In genomic region chr22:50567721-50568252, GRCh38 we compare ENCODE assay signal across 17 cellular contexts. TPM values are rescaled to one million over a fixed set of nuclear protein-coding genes. Genes with fewer than 3 reads are reported as not detected.
DNase-seq lines count a peak whose midpoint lies in the region; TF ChIP-seq lines count a peak whose summit lies in the region.
"Had no signal": no experiment of that assay in that cellular context is flagged by ENCODE, and none has a peak within 500 bp of the region (broad histone marks: within the 10 kb centered on the region; RNA-seq: fewer than 3 reads in every experiment).

No MANE protein-coding gene starts in this region.

- H3K23ac ChIP-seq in neuronal stem cell (ENCODE audit: low read depth, low read length, poor library complexity): no peak overlapping the region

- H3K36me3 ChIP-seq in osteoblast (ENCODE audit: insufficient read depth, low read length) (no peaks in the 10 kb centered on the region), testis (ENCODE audit: low read depth, missing control alignments) (no peaks in the 10 kb centered on the region), neuronal stem cell (replicated peaks in 1 of 2; ENCODE audit: control insufficient read depth in 2 of 2, insufficient read depth in 2 of 2, low read length in 2 of 2) (peaks cover 41 to 53% of the 10 kb centered on the region in 2 donors)

- H3K4me3 Mint-ChIP-seq in progenitor cell of endocrine pancreas (ENCODE audit: low read depth): no peak overlapping the region
- H3K4me3 Mint-ChIP-seq: GM23338, H9 had no signal

- no peaks in the 10 kb centered on the region for H3K27me3 Mint-ChIP-seq in progenitor cell of endocrine pancreas

- H4K8ac ChIP-seq in neuronal stem cell (ENCODE audit: low read depth, low read length): no peak overlapping the region

- peaks cover 6% of the 10 kb centered on the region for H3K36me3 Mint-ChIP-seq in progenitor cell of endocrine pancreas (ENCODE audit: insufficient read depth)

- H2BK120ac ChIP-seq in neuronal stem cell (ENCODE audit: low read depth, low read length): no peak overlapping the region

- no peak overlapping the region for H3K4me2 ChIP-seq in osteoblast (ENCODE audit: insufficient read depth, low read length)
- H3K4me2 ChIP-seq in neuronal stem cell (ENCODE audit: insufficient read depth, low read length, poor library complexity, severe bottlenecking): no peak overlapping the region
- H3K4me2 ChIP-seq: GM23338 had no signal

- no peak for TF ChIP-seq CTCF in 22Rv1 (IDR thresholded peaks at IDR 0.05)
- no peak for TF ChIP-seq CTCF in osteoblast (IDR thresholded peaks at IDR 0.05; ENCODE audit: extremely low read depth, low read depth, low read length)
- no peak for TF ChIP-seq CTCF in testis (IDR thresholded peaks at IDR 0.05)
- TF ChIP-seq CTCF in progenitor cell of endocrine pancreas (IDR thresholded peaks at IDR 0.05; ENCODE audit: unreplicated experiment): no peak

- H3K14ac ChIP-seq in neuronal stem cell (ENCODE audit: low read length): no peak overlapping the region

- TF ChIP-seq POLR2A in testis (IDR thresholded peaks at IDR 0.05): no peak

- no peak overlapping the region for H2BK15ac ChIP-seq in neuronal stem cell (ENCODE audit: low read length)

- H2BK5ac ChIP-seq in neuronal stem cell (ENCODE audit: low read length): no peak overlapping the region

- no peak overlapping the region for H4K91ac ChIP-seq in neuronal stem cell (ENCODE audit: low read depth, low read length, poor library complexity)

- WGBS in testis, 2 donors: 84 to 92% methylated on average over 7 of the region's 7 CpGs
- no CpG with 5 or more reads among the region's 7 CpGs for WGBS in neuronal stem cell (ENCODE audit: extremely low coverage in 2 of 2, insufficient read length in 2 of 2, insufficient replicate concordance in 1 of 2), 2 donors

- H3K18ac ChIP-seq in neuronal stem cell (ENCODE audit: low read length): no peak overlapping the region

- no peaks in the 10 kb centered on the region for H3K79me2 ChIP-seq in osteoblast (ENCODE audit: insufficient read depth, low read length)

- peaks cover 8% of the 10 kb centered on the region for H3K4me1 Mint-ChIP-seq in progenitor cell of endocrine pancreas (ENCODE audit: low read depth)
- H3K4me1 Mint-ChIP-seq: GM23338 had no signal

- H3K9me3 ChIP-seq in osteoblast (ENCODE audit: low read depth, low read length) (no peaks in the 10 kb centered on the region), testis (no peaks in the 10 kb centered on the region), neuronal stem cell (replicated peaks in 1 of 2; ENCODE audit: control insufficient read depth in 2 of 2, insufficient read depth in 1 of 2, low read depth in 1 of 2, low read length in 2 of 2) (no peaks in the 10 kb centered on the region)

- H3K27me3 ChIP-seq in osteoblast (ENCODE audit: insufficient read depth, low read length): peaks cover 9% of the 10 kb centered on the region
- no peaks in the 10 kb centered on the region for H3K27me3 ChIP-seq in testis
- H3K27me3 ChIP-seq in neuronal stem cell (ENCODE audit: control insufficient read depth in 3 of 3, insufficient read depth in 3 of 3, low read depth in 1 of 3, low read length in 3 of 3): peaks cover 0 to 6% (median 0%) of the 10 kb centered on the region in 3 experiments

- H3K27ac ChIP-seq in 22Rv1 (peak overlapping the region; percentile 72), osteoblast (ENCODE audit: low read depth, low read length) (no peak overlapping the region), testis (no peak overlapping the region), neuronal stem cell (replicated peaks; ENCODE audit: low read length) (no peak overlapping the region)
- H3K27ac ChIP-seq: BLaER1 treated with 17β-estradiol and CSF1 and Interleukin-3, amounts not matched to agents 10 nM and 100 nM had no signal

- no peak overlapping the region for H3K27ac Mint-ChIP-seq in progenitor cell of endocrine pancreas
- H3K27ac Mint-ChIP-seq: CD4-positive, CD25-positive, alpha-beta regulatory T cell; GM23338 had no signal

- no peaks in the 10 kb centered on the region for H3K9me3 Mint-ChIP-seq in progenitor cell of endocrine pancreas (ENCODE audit: low read depth)
- H3K9me3 Mint-ChIP-seq: CD4-positive, CD25-positive, alpha-beta regulatory T cell; GM23338; H9 had no signal

- no peak overlapping the region for H2AK5ac ChIP-seq in neuronal stem cell (ENCODE audit: low read depth, low read length)

- intact Hi-C loops in testis (cut with DNase I; ENCODE audit: low total_unique reads): no loop called here

- no peaks in the 10 kb centered on the region for H3K79me1 ChIP-seq in neuronal stem cell (ENCODE audit: low read depth, low read length)

- H3K9ac ChIP-seq in neuronal stem cell (ENCODE audit: low read depth, low read length, poor library complexity): no peak overlapping the region
- H3K9ac ChIP-seq: BLaER1 treated with 17β-estradiol and CSF1 and Interleukin-3, amounts not matched to agents 10 nM and 100 nM had no signal

- H3K4ac ChIP-seq in neuronal stem cell (ENCODE audit: low read length): no peak overlapping the region

- H2AFZ ChIP-seq in osteoblast (ENCODE audit: low read length) (no peak overlapping the region), neuronal stem cell (ENCODE audit: low read length) (no peak overlapping the region)
- H2AFZ ChIP-seq: GM23338 had no signal

- no peak overlapping the region for H3K4me3 ChIP-seq in osteoblast (ENCODE audit: insufficient read depth, low read length)
- no peak overlapping the region for H3K4me3 ChIP-seq in testis
- no peak overlapping the region for H3K4me3 ChIP-seq in neuronal stem cell (ENCODE audit: low read length in 2 of 2)
- H3K4me3 ChIP-seq: BLaER1 treated with 17β-estradiol and CSF1 and Interleukin-3, amounts not matched to agents 10 nM and 100 nM; GM23338 had no signal

- no peak overlapping the region for H2BK12ac ChIP-seq in neuronal stem cell (ENCODE audit: low read length)

- DNase-seq in NCI-H524 (lab: John Stamatoyannopoulos, UW): peak; percentile 34 to 60
- DNase-seq in NCI-H524 treated with DMSO at 0.1 percent for 48 hours (lab: John Stamatoyannopoulos, UW): no peak
- peak; percentile 54 for DNase-seq in NCI-H82 treated with DMSO at 0.1 percent for 48 hours (lab: John Stamatoyannopoulos, UW; ENCODE audit: unreplicated experiment)
- DNase-seq in osteoblast (ENCODE audit: insufficient read length, low spot score, missing footprints): peak; percentile 49
- no peak for DNase-seq in testis
- no peak for DNase-seq in neuronal stem cell (ENCODE audit: low spot score)
- no peak for DNase-seq in progenitor cell of endocrine pancreas (ENCODE audit: low spot score, unreplicated experiment)
- DNase-seq: 8988T; ACHN; Calu3; CD4-positive, CD25-positive, alpha-beta regulatory T cell; DMS 273 treated with DMSO at 0.1 percent for 48 hours; H9 had no signal

- no peaks in the 10 kb centered on the region for H4K20me1 ChIP-seq in osteoblast (ENCODE audit: insufficient read depth, low read length)

- H3K4me1 ChIP-seq in osteoblast (ENCODE audit: insufficient read depth, low read length) (peaks cover 7% of the 10 kb centered on the region), testis (peaks cover 9% of the 10 kb centered on the region), neuronal stem cell (ENCODE audit: control insufficient read depth in 2 of 2, insufficient read depth in 1 of 2, low read depth in 1 of 2, low read length in 2 of 2) (peaks cover 0 to 5% of the 10 kb centered on the region in 2 donors)

RNA-seq across cellular contexts. Expression of gene SYCE3, which starts 5.1 kb away (rescaled TPM):
- total RNA-seq in osteoblast: not detected in 2 replicates
- total RNA-seq in testis: 10 to 100 TPM; 40.4 to 71.9 TPM
- 183 TPM for polyA plus RNA-seq in testis (ENCODE audit: insufficient read depth, low read depth, low replicate concordance)
- 1.7 TPM for polyA plus RNA-seq in neuronal stem cell (2013, experiment 1 of 2)
- polyA plus RNA-seq in neuronal stem cell (2013, experiment 2 of 2): 1.6 TPM
- not detected in 2 replicates for total RNA-seq in progenitor cell of endocrine pancreas
- total RNA-seq: Calu3; CD4-positive, CD25-positive, alpha-beta regulatory T cell; GM23338; HT1080 had no signal
- polyA plus RNA-seq: CD4-positive, CD25-positive, alpha-beta regulatory T cell; GM23338 had no signal

RNA-seq across cellular contexts. Expression of gene CPT1B, which starts 10.4 kb away (rescaled TPM):
- 1.8 and 2.1 TPM in 2 replicates for total RNA-seq in osteoblast
- total RNA-seq in testis: 100 to 1,000 TPM; 103 to 123 TPM
- 224 TPM for polyA plus RNA-seq in testis (ENCODE audit: insufficient read depth, low read depth, low replicate concordance)
- 25.7 TPM for polyA plus RNA-seq in neuronal stem cell (2013, experiment 1 of 2)
- 25.4 TPM for polyA plus RNA-seq in neuronal stem cell (2013, experiment 2 of 2)
- 129 and 136 TPM in 2 replicates for total RNA-seq in progenitor cell of endocrine pancreas

RNA-seq across cellular contexts. Expression of gene CHKB, which starts 14.9 kb away (rescaled TPM):
- 27.4 and 28.6 TPM in 2 replicates for total RNA-seq in osteoblast
- total RNA-seq in testis: 10 to 100 TPM; 89.6 to 98.9 TPM
- 88.4 TPM for polyA plus RNA-seq in testis (ENCODE audit: insufficient read depth, low read depth, low replicate concordance)
- polyA plus RNA-seq in neuronal stem cell (2013, experiment 1 of 2): 39.2 TPM
- 37.2 TPM for polyA plus RNA-seq in neuronal stem cell (2013, experiment 2 of 2)
- total RNA-seq in progenitor cell of endocrine pancreas: 124 and 132 TPM in 2 replicates

RNA-seq across cellular contexts. Expression of gene KLHDC7B, which starts 22.1 kb away (rescaled TPM):
- 0.29 and 0.72 TPM in 2 replicates for total RNA-seq in osteoblast
- under 1 TPM; 0.24 to 0.93 TPM for total RNA-seq in testis
- 0.51 TPM for polyA plus RNA-seq in testis (ENCODE audit: insufficient read depth, low read depth, low replicate concordance)
- 0.01 TPM for polyA plus RNA-seq in neuronal stem cell (2013, experiment 1 of 2)
- 0.01 TPM for polyA plus RNA-seq in neuronal stem cell (2013, experiment 2 of 2)
- not detected in 2 replicates for total RNA-seq in progenitor cell of endocrine pancreas
- total RNA-seq: GM23338, H9, HT1080 had no signal
- polyA plus RNA-seq: GM23338 had no signal

RNA-seq across cellular contexts. Expression of gene MAPK8IP2, which starts 32.8 kb away (rescaled TPM):
- total RNA-seq in osteoblast (0.29 and 0.36 TPM in 2 replicates), testis (10 to 100 TPM; 34.9 to 36.9 TPM), progenitor cell of endocrine pancreas (6.4 and 7.7 TPM in 2 replicates)
- 12.7 TPM for polyA plus RNA-seq in testis (ENCODE audit: insufficient read depth, low read depth, low replicate concordance)
- polyA plus RNA-seq in neuronal stem cell (2013, experiment 1 of 2): 1.2 TPM
- polyA plus RNA-seq in neuronal stem cell (2013, experiment 2 of 2): 1.2 TPM
- polyA plus RNA-seq: CD4-positive, CD25-positive, alpha-beta regulatory T cell had no signal

Comparison
In these comparisons a context has a peak if more than half of its experiments do, and no peak if none do; other contexts are left out.
1. DNase-seq: peak in NCI-H524 (2 of 2), NCI-H82 treated with DMSO at 0.1 percent for 48 hours (single experiment) and osteoblast (single experiment); none in NCI-H524 treated with DMSO at 0.1 percent for 48 hours (single experiment), testis (single experiment), neuronal stem cell (single experiment) and progenitor cell of endocrine pancreas (single experiment).
2. RNA of gene SYCE3, which starts 5.1 kb away (total RNA-seq): 40.4 to 71.9 TPM in testis; not detected in osteoblast and not detected in progenitor cell of endocrine pancreas; every median in the first group is over 10 times any median in the second.
3. RNA of gene CPT1B, which starts 10.4 kb away (total RNA-seq): 129 to 136 TPM in progenitor cell of endocrine pancreas and 103 to 123 TPM in testis; 1.8 to 2.1 TPM in osteoblast; every median in the first group is over 10 times any median in the second.